Comparison of ENCODE assay signal across 1 cellular context in genomic region chrX:2320580-2321327, GRCh38.
TF ChIP-seq lines count a peak whose summit lies in the region.

No MANE protein-coding gene starts in this region.

TF ChIP-seq in HepG2, 621 proteins besides CTCF, POLR2A, EP300 and RAD21 (continued from another document and continues in another):
- TF ChIP-seq MXD3 (CRISPR knock-in tag; IDR thresholded peaks at IDR 0.05) (no peak), MIXL1 (CRISPR knock-in tag; IDR thresholded peaks at IDR 0.05) (peak; percentile 52), NR2C2 (CRISPR knock-in tag; IDR thresholded peaks at IDR 0.05; ENCODE audit: borderline replicate concordance) (peak; percentile 74), SOX6 (IDR thresholded peaks at IDR 0.05) (no peak), SOX6 (CRISPR knock-in tag; IDR thresholded peaks at IDR 0.05) (peak; percentile 95), DNMT1 (CRISPR knock-in tag; IDR thresholded peaks at IDR 0.05) (0 out of 2 replicates have a peak, but pooled peaks have one; percentile 13), YEATS2 (CRISPR knock-in tag; IDR thresholded peaks at IDR 0.05; ENCODE audit: borderline replicate concordance) (0 out of 2 replicates have a peak, but pooled peaks have one; percentile 19), ZNF414 (CRISPR knock-in tag; IDR thresholded peaks at IDR 0.05) (peak; percentile 49; the same call in 1 of the 2 replicates), RELA (CRISPR knock-in tag; IDR thresholded peaks at IDR 0.05) (no peak), EEA1 (CRISPR knock-in tag; IDR thresholded peaks at IDR 0.05; ENCODE audit: borderline replicate concordance) (no peak), LCORL (IDR thresholded peaks at IDR 0.05) (no peak), LCORL (CRISPR knock-in tag; IDR thresholded peaks at IDR 0.05) (0 out of 2 replicates have a peak, but pooled peaks have one; percentile 56), RBFOX2 (IDR thresholded peaks at IDR 0.05; ENCODE audit: low read depth, low read length) (no peak), MIER3 (CRISPR knock-in tag; IDR thresholded peaks at IDR 0.05; ENCODE audit: borderline replicate concordance) (peak; percentile 89; the same call in 1 of the 2 replicates), FIP1L1 (IDR thresholded peaks at IDR 0.05; ENCODE audit: borderline replicate concordance, insufficient read depth, low read depth, low read length) (no peak), CENPX (CRISPR knock-in tag; IDR thresholded peaks at IDR 0.05) (no peak), ZFP62 (CRISPR knock-in tag; IDR thresholded peaks at IDR 0.05) (no peak), ZNF317 (CRISPR knock-in tag; IDR thresholded peaks at IDR 0.05) (peak; percentile 88), CEBPZ (IDR thresholded peaks at IDR 0.05; ENCODE audit: low read length) (no peak), NCOR1 (IDR thresholded peaks at IDR 0.05; ENCODE audit: borderline replicate concordance, low read length) (peak; percentile 89; the same call in 1 of the 2 replicates), ZNF614 (CRISPR knock-in tag; IDR thresholded peaks at IDR 0.05; ENCODE audit: borderline replicate concordance) (peak; percentile 64; the same call in 1 of the 2 replicates), FOXK2 (IDR thresholded peaks at IDR 0.05) (peak; percentile 93), TRAFD1 (CRISPR knock-in tag; IDR thresholded peaks at IDR 0.05; ENCODE audit: borderline replicate concordance) (no peak), SIX4 (CRISPR knock-in tag; IDR thresholded peaks at IDR 0.05) (peak; percentile 43; the same call in 1 of the 2 replicates), ZNF441 (CRISPR knock-in tag; IDR thresholded peaks at IDR 0.05; ENCODE audit: borderline replicate concordance) (no peak), ZNF331 (CRISPR knock-in tag; IDR thresholded peaks at IDR 0.05) (peak; percentile 81; the same call in 1 of the 2 replicates), MTF1 (CRISPR knock-in tag; IDR thresholded peaks at IDR 0.05) (no peak), HHEX (CRISPR knock-in tag; IDR thresholded peaks at IDR 0.05) (peak; percentile 58; the same call in 1 of the 2 replicates), RFX5 (IDR thresholded peaks at IDR 0.05; ENCODE audit: low read depth, low read length) (peak; percentile 45; the same call in 1 of the 2 replicates), HBP1 (CRISPR knock-in tag; IDR thresholded peaks at IDR 0.05; ENCODE audit: low read depth) (0 out of 2 replicates have a peak, but pooled peaks have one; percentile 44), ZBTB10 (CRISPR knock-in tag; IDR thresholded peaks at IDR 0.05; ENCODE audit: borderline replicate concordance) (0 out of 2 replicates have a peak, but pooled peaks have one; percentile 22), PITX1 (CRISPR knock-in tag; IDR thresholded peaks at IDR 0.05) (peak; percentile 93), ZNF280D (CRISPR knock-in tag; IDR thresholded peaks at IDR 0.05) (peak; percentile 92), ONECUT2 (CRISPR knock-in tag; IDR thresholded peaks at IDR 0.05) (peak; percentile 22; the same call in 1 of the 2 replicates), MED13 (CRISPR knock-in tag; IDR thresholded peaks at IDR 0.05) (no peak), PHF8 (CRISPR knock-in tag; IDR thresholded peaks at IDR 0.05) (no peak), DRAP1 (CRISPR knock-in tag; IDR thresholded peaks at IDR 0.05) (no peak; the same call in 1 of the 2 replicates), SMAD3 (CRISPR knock-in tag; IDR thresholded peaks at IDR 0.05) (peak; percentile 85), SP5 (CRISPR knock-in tag; IDR thresholded peaks at IDR 0.05; ENCODE audit: borderline replicate concordance, low read depth) (peak; percentile 39), NKX3-1 (CRISPR knock-in tag; IDR thresholded peaks at IDR 0.05) (no peak), HOXA5 (CRISPR knock-in tag; IDR thresholded peaks at IDR 0.05) (peak; percentile 59; the same call in 1 of the 2 replicates), ZNF121 (CRISPR knock-in tag; IDR thresholded peaks at IDR 0.05) (peak; percentile 64; the same call in 1 of the 2 replicates), SATB2 (CRISPR knock-in tag; IDR thresholded peaks at IDR 0.05) (no peak), ZHX2 (IDR thresholded peaks at IDR 0.05; ENCODE audit: low read depth) (peak; percentile 95), ZHX2 (CRISPR knock-in tag; IDR thresholded peaks at IDR 0.05; ENCODE audit: borderline replicate concordance) (no peak)
